ENCODE assay signal across 8 cellular contexts in genomic region chr19:50025022-50025793, GRCh38. TPM values are rescaled to one million over a fixed set of nuclear protein-coding genes. Genes with fewer than 3 reads are reported as not detected.
DNase-seq lines count a peak whose midpoint lies in the region; ATAC-seq and TF ChIP-seq lines count a peak whose summit lies in the region.

TSS of gene VRK3 (minus strand) at chr19:50025372. CDS start at chr19:50016162, 9,210 bp downstream.

- peak within 1 kb of the TSS; percentile 98 for H3K27ac Mint-ChIP-seq in activated CD4-positive, alpha-beta T cell treated with anti-CD3 and anti-CD28 coated beads, Interleukin-2, amount 10 ng/mL, durations not matched to agents 7 days and 5 days

- no peak for TF ChIP-seq CTCF in coronary artery (IDR thresholded peaks at IDR 0.05)

- H3K4me3 ChIP-seq in coronary artery, result peak within 1 kb of the TSS; percentile 94

- H3K4me1 Mint-ChIP-seq in activated CD4-positive, alpha-beta T cell treated with anti-CD3 and anti-CD28 coated beads, Interleukin-2, amount 10 ng/mL, durations not matched to agents 7 days and 5 days, result peaks cover 41% of the 10 kb centered on the region

- POLR2A ChIA-PET in activated CD4-positive, alpha-beta T cell treated with anti-CD3 and anti-CD28 coated beads, Interleukin-2, amount 10 ng/mL, durations not matched to agents 7 days and 5 days (lab: Charles Lee), result no interaction called here

- DNase-seq in C1 segment of cervical spinal cord (lab: John Stamatoyannopoulos, UW) (peak; percentile 87 to 100 (median 99)), NCI-H69 (lab: John Stamatoyannopoulos, UW) (peak; percentile 100), coronary artery (ENCODE audit: low spot score) (peak; percentile 100)
- DNase-seq in activated CD4-positive, alpha-beta T cell treated with anti-CD3 and anti-CD28 coated beads, Interleukin-2, amount 10 ng/mL, durations not matched to agents 7 days and 5 days, result peak; percentile 100
- DNase-seq in stimulated activated CD4-positive, alpha-beta T cell treated with anti-CD3 and anti-CD28 coated beads, Interleukin-1b, Interleukin-23, amount 100 ng/mL, for 4 hours (ENCODE audit: low read depth in 2 of 2), result peak; percentile 93 to 95

- H3K27ac ChIP-seq in coronary artery (peak within 1 kb of the TSS; percentile 93 to 96), layer of hippocampus (ENCODE audit: low read depth, low read length) (peak within 1 kb of the TSS; percentile 89)

- CTCF ChIA-PET in activated CD4-positive, alpha-beta T cell treated with anti-CD3 and anti-CD28 coated beads, Interleukin-2, amount 10 ng/mL, durations not matched to agents 7 days and 5 days (lab: Charles Lee), result interaction anchor here (1.3 to 1.5 kb wide), 2 partner anchors 12 to 16 kb away, joined by 3 read pairs; no protein-coding TSS in a partner anchor

- peak; percentile 79 for ATAC-seq in GM19328 (IDR thresholded peaks at IDR 0.05; ENCODE audit: unreplicated experiment)
- ATAC-seq in HG03520 (IDR thresholded peaks at IDR 0.05; ENCODE audit: unreplicated experiment), result peak; percentile 75

- no peaks in the 10 kb centered on the region for H3K27me3 ChIP-seq in layer of hippocampus (ENCODE audit: control insufficient read depth, insufficient read depth, low read length)

- H3K36me3 Mint-ChIP-seq in activated CD4-positive, alpha-beta T cell treated with anti-CD3 and anti-CD28 coated beads, Interleukin-2, amount 10 ng/mL, durations not matched to agents 7 days and 5 days (ENCODE audit: low read depth), result peaks cover 15% of the 10 kb centered on the region

- no peaks in the 10 kb centered on the region for H3K27me3 Mint-ChIP-seq in activated CD4-positive, alpha-beta T cell treated with anti-CD3 and anti-CD28 coated beads, Interleukin-2, amount 10 ng/mL, durations not matched to agents 7 days and 5 days

- peaks cover 7% of the 10 kb centered on the region for H3K9me3 Mint-ChIP-seq in activated CD4-positive, alpha-beta T cell treated with anti-CD3 and anti-CD28 coated beads, Interleukin-2, amount 10 ng/mL, durations not matched to agents 7 days and 5 days

- peak within 1 kb of the TSS; percentile 90 for H3K4me3 Mint-ChIP-seq in activated CD4-positive, alpha-beta T cell treated with anti-CD3 and anti-CD28 coated beads, Interleukin-2, amount 10 ng/mL, durations not matched to agents 7 days and 5 days

RNA-seq across cellular contexts. Expression of gene VRK3, which starts in this region (rescaled TPM):
- 10 to 100 TPM; 75.4 to 86.9 TPM for total RNA-seq in activated CD4-positive, alpha-beta T cell treated with anti-CD3 and anti-CD28 coated beads, Interleukin-2, amount 10 ng/mL, durations not matched to agents 7 days and 5 days

Comparison
In these comparisons a context has a peak if more than half of its experiments do, and no peak if none do; other contexts are left out.
1. Peak in every context shown above with its lines: DNase-seq, ATAC-seq, H3K4me3 ChIP-seq and H3K27ac ChIP-seq.